ENCODE assay signal across 8 cellular contexts in genomic region chr11:46701078-46701654, GRCh38. TPM values are rescaled to one million over a fixed set of nuclear protein-coding genes. Genes with fewer than 3 reads are reported as not detected.
DNase-seq lines count a peak whose midpoint lies in the region; ATAC-seq, FAIRE-seq and TF ChIP-seq lines count a peak whose summit lies in the region.

No MANE protein-coding gene starts in this region.

- peak overlapping the region; percentile 98 for H2AFZ ChIP-seq in trophoblast cell (ENCODE audit: insufficient read depth, low read length, poor library complexity)

- H3K9me3 Mint-ChIP-seq in endodermal cell: no peaks in the 10 kb centered on the region

- peaks cover 13% of the 10 kb centered on the region for H3K79me1 ChIP-seq in trophoblast cell (ENCODE audit: low read length)

- H3K27ac ChIP-seq in endodermal cell (ENCODE audit: low read depth, low read length) (peak overlapping the region; percentile 80), trophoblast cell (ENCODE audit: low read depth, low read length) (no peak overlapping the region)

- ATAC-seq in GM18505 (IDR thresholded peaks at IDR 0.05; ENCODE audit: unreplicated experiment) (no peak), GM18520 (IDR thresholded peaks at IDR 0.05; ENCODE audit: unreplicated experiment) (no peak)

- peaks cover 6% of the 10 kb centered on the region for H3K4me1 Mint-ChIP-seq in endodermal cell

- H3K4me3 ChIP-seq in NT2/D1 (ENCODE audit: insufficient read length, low read depth): peak overlapping the region; percentile 99
- H3K4me3 ChIP-seq in endodermal cell (ENCODE audit: low read length): peak overlapping the region; percentile 94
- peak overlapping the region; percentile 87 for H3K4me3 ChIP-seq in trophoblast cell (ENCODE audit: low read depth, low read length)

- H3K23ac ChIP-seq in trophoblast cell (ENCODE audit: low read length): no peak overlapping the region

- H2BK12ac ChIP-seq in trophoblast cell (ENCODE audit: low read length): no peak overlapping the region

- H3K36me3 Mint-ChIP-seq in endodermal cell (ENCODE audit: low read depth): peaks cover 35% of the 10 kb centered on the region

- H3K27ac Mint-ChIP-seq in endodermal cell: peak overlapping the region; percentile 100

- no peak for FAIRE-seq in urothelium cell line (lab: Jason Lieb, UNC)

- peak; percentile 16 for TF ChIP-seq POLR2A in GM18505 (IDR thresholded peaks at IDR 0.05; ENCODE audit: borderline replicate concordance, extremely low read depth, insufficient read depth, insufficient read length)

- peaks cover 11% of the 10 kb centered on the region for H3K79me2 ChIP-seq in trophoblast cell (ENCODE audit: control insufficient read depth, insufficient read depth, low read length, poor library complexity)

- no peaks in the 10 kb centered on the region for H3K27me3 Mint-ChIP-seq in endodermal cell (ENCODE audit: insufficient read depth)

- peak overlapping the region; percentile 95 for H4K8ac ChIP-seq in trophoblast cell (ENCODE audit: low read depth, low read length)

- H3K4ac ChIP-seq in trophoblast cell (ENCODE audit: low read depth, low read length): peak overlapping the region; percentile 96

- H3K9ac ChIP-seq in NT2/D1 (ENCODE audit: insufficient read length, low read depth) (peak overlapping the region; percentile 99), endodermal cell (ENCODE audit: extremely low read depth, low read length, poor library complexity, severe bottlenecking) (peak overlapping the region; percentile 90), trophoblast cell (ENCODE audit: low read length) (peak overlapping the region; percentile 95)

- in situ Hi-C loops in GM13977 (cut with MboI; ENCODE audit: low pct_unique_long_range_greater_than_20kb, low sequenced_read_pairs, unreplicated experiment): no loop called here

- peak overlapping the region; percentile 98 for H2BK5ac ChIP-seq in trophoblast cell (ENCODE audit: low read depth, low read length, poor library complexity)

- DNase-seq in NT2/D1 (ENCODE audit: low read depth, low spot score): no peak
- no peak for DNase-seq in endodermal cell
- DNase-seq in trophoblast cell: no peak
- DNase-seq in NCI-H1105 treated with DMSO at 0.1 percent for 48 hours (lab: John Stamatoyannopoulos, UW): no peak
- no peak for DNase-seq in urothelium cell line (ENCODE audit: low spot score)
- no peak for DNase-seq in GM13977 (ENCODE audit: low spot score)

- TF ChIP-seq CTCF in endodermal cell (conservative IDR thresholded peaks at IDR 0.05): no peak
- TF ChIP-seq CTCF in GM13977 (IDR thresholded peaks at IDR 0.05; ENCODE audit: extremely low read depth, insufficient read depth, missing control alignments): no peak

- WGBS in endodermal cell (ENCODE audit: insufficient coverage in 1 of 2, insufficient read length in 1 of 2), 2 experiments: 1 to 2% methylated on average over 18 to 29 of the region's 29 CpGs
- no CpG with 5 or more reads among the region's 29 CpGs for WGBS in trophoblast cell (ENCODE audit: extremely low coverage, insufficient coverage, insufficient read length)

- H3K36me3 ChIP-seq in NT2/D1 (ENCODE audit: insufficient read depth, insufficient read length, low read length): peaks cover 49% of the 10 kb centered on the region
- peaks cover 35% of the 10 kb centered on the region for H3K36me3 ChIP-seq in endodermal cell (ENCODE audit: control insufficient read depth, insufficient read depth, low read length)
- peaks cover 32 to 34% of the 10 kb centered on the region in 2 experiments for H3K36me3 ChIP-seq in trophoblast cell (ENCODE audit: control insufficient read depth in 1 of 2, insufficient read depth in 2 of 2, low read length in 2 of 2)

- H4K91ac ChIP-seq in trophoblast cell (ENCODE audit: low read depth, low read length): peak overlapping the region; percentile 85

- H3K14ac ChIP-seq in trophoblast cell (ENCODE audit: low read length): peak overlapping the region; percentile 56

- H3K4me1 ChIP-seq in NT2/D1 (ENCODE audit: insufficient read depth, insufficient read length) (peaks cover 5% of the 10 kb centered on the region), endodermal cell (ENCODE audit: control insufficient read depth, insufficient read depth, low read length) (peaks cover 5% of the 10 kb centered on the region), trophoblast cell (ENCODE audit: control insufficient read depth in 1 of 2, insufficient read depth in 2 of 2, low read length in 2 of 2) (peaks cover 21 to 24% of the 10 kb centered on the region in 2 experiments)

- peak overlapping the region; percentile 67 for H2BK120ac ChIP-seq in trophoblast cell (ENCODE audit: insufficient read depth, low read length, poor library complexity)

- H3K27me3 ChIP-seq in NT2/D1 (ENCODE audit: insufficient read depth, insufficient read length): no peaks in the 10 kb centered on the region
- H3K27me3 ChIP-seq in endodermal cell (ENCODE audit: control insufficient read depth, insufficient read depth, low read length, poor library complexity, severe bottlenecking): no peaks in the 10 kb centered on the region
- H3K27me3 ChIP-seq in trophoblast cell (ENCODE audit: insufficient read depth, low read length): no peaks in the 10 kb centered on the region

- H3K4me2 ChIP-seq in trophoblast cell (ENCODE audit: low read length): peak overlapping the region; percentile 91

- H2AK5ac ChIP-seq in trophoblast cell (ENCODE audit: low read length): peak overlapping the region; percentile 43

- peak overlapping the region; percentile 86 for H3K18ac ChIP-seq in trophoblast cell (ENCODE audit: low read length)

- H4K12ac ChIP-seq in trophoblast cell (ENCODE audit: low read depth, low read length): peak overlapping the region; percentile 98

- H3K9me3 ChIP-seq in NT2/D1 (ENCODE audit: insufficient read depth, low read length): no peaks in the 10 kb centered on the region
- H3K9me3 ChIP-seq in endodermal cell (ENCODE audit: control insufficient read depth, low read length): no peaks in the 10 kb centered on the region
- H3K9me3 ChIP-seq in trophoblast cell (ENCODE audit: insufficient read depth, low read depth, low read length): peaks cover 4% of the 10 kb centered on the region

- H3K4me3 Mint-ChIP-seq in endodermal cell: peak overlapping the region; percentile 98

RNA-seq across cellular contexts. Expression of gene ZNF408, which starts 0.3 kb away (rescaled TPM):
- 10 to 100 TPM; 13.2 to 18.9 TPM for total RNA-seq in endodermal cell
- 8.9 TPM for polyA plus RNA-seq in endodermal cell (2013, experiment 1 of 2)
- 6.5 TPM for polyA plus RNA-seq in endodermal cell (2013, experiment 2 of 2)
- 9.1 and 9.3 TPM in 2 replicates for polyA plus RNA-seq in trophoblast cell (2013)

RNA-seq across cellular contexts. Expression of gene ARHGAP1, which starts 0.7 kb away (rescaled TPM):
- total RNA-seq in endodermal cell: 10 to 100 TPM; 53.4 to 56.6 TPM
- polyA plus RNA-seq in endodermal cell (2013, experiment 1 of 2): 27.0 TPM
- polyA plus RNA-seq in endodermal cell (2013, experiment 2 of 2): 28.4 TPM
- polyA plus RNA-seq in trophoblast cell (2013): 78.4 and 80.5 TPM in 2 replicates

RNA-seq across cellular contexts. Expression of gene F2, which starts 17.8 kb away (rescaled TPM):
- 1 to 10 TPM in 1 of 2 donors, under 1 TPM in 1; 0.89 to 1.5 TPM for total RNA-seq in endodermal cell
- polyA plus RNA-seq in endodermal cell (2013, experiment 1 of 2): 0.93 TPM
- polyA plus RNA-seq in endodermal cell (2013, experiment 2 of 2): 0.62 TPM
- polyA plus RNA-seq in trophoblast cell (2013): 0.04 and 0.05 TPM in 2 replicates
